9 cellular contexts compared by ENCODE assay signal in the genomic region with DNA sequence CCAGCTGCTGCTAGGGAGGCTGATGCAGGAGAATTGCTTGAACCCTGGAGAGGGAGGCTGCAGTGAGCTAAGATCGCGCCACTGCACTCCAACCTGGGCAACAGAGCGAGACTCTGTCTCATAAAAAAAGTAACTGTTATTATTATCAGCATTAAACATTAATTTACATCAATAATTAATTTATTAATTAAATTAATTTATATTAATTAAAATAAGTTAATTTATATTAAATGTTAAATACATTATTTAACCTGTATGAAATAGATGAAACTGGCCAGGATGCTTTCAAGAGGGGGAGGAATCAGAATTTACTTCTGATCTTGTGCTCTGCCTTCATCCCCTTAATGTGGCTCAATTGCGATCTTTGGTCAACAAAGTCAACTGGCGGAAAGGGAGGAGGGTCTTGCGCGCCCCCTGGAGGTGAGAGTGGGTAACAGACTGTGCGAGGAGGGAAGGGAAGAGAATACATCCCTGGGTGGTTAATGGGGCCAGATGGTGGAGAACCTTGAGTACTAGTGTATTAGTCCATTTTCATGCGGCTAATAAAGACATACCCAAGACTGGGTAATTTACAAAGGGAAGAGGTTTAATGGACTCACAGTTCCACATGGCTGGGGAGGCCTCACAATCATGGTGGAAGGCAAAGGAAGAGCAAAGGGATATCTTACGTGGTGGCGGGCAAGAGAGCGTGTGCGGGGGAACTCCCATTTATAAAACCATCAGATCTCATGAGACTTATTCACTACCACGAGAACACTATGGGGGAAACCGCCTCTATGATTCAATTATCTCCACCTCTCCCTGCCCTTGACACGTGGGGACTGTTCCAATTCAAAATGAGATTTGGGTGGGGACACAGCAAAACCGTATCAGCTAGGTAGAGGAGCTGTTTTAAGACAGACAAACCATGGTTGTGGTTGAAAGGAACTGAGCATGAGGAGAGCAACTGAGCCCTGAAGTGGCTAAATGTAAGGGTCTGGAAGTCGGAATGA. TPM values are rescaled to one million over a fixed set of nuclear protein-coding genes. Genes with fewer than 3 reads are reported as not detected.
DNase-seq lines count a peak whose midpoint lies in the region; ATAC-seq, FAIRE-seq and TF ChIP-seq lines count a peak whose summit lies in the region.
"Had no signal": no experiment of that assay in that cellular context is flagged by ENCODE, and none has a peak within 500 bp of the region (broad histone marks: within the 10 kb centered on the region; RNA-seq: fewer than 3 reads in every experiment).

No MANE protein-coding gene starts in this region.

- no peak overlapping the region for H4K8ac ChIP-seq in H1 (ENCODE audit: extremely low read depth, insufficient read depth, low read length)

- TF ChIP-seq POLR2A in H1 (IDR thresholded peaks at IDR 0.05; ENCODE audit: control extremely low read depth in 1 of 2, low read depth in 2 of 2, low read length in 2 of 2) = no peak

- H3K79me1 ChIP-seq in H1 (ENCODE audit: low read depth, low read length) = no peaks in the 10 kb centered on the region

- DNase-seq in NCI-H1417 (lab: John Stamatoyannopoulos, UW) = peak; percentile 8 to 39 (median 19)
- DNase-seq in NCI-H1417 treated with DMSO at 0.1 percent for 48 hours (lab: John Stamatoyannopoulos, UW) = no peak
- peak; percentile 16 for DNase-seq in NCI-H748 treated with DMSO at 0.1 percent for 48 hours (lab: John Stamatoyannopoulos, UW)
- peak; percentile 79 for DNase-seq in activated CD4-positive, alpha-beta memory T cell treated with anti-CD3 and anti-CD28 coated beads, Interleukin-2, amount 10 ng/mL, durations not matched to agents 7 days and 5 days
- DNase-seq in H1 (ENCODE audit: low read depth in 1 of 2, low spot score in 2 of 2) = peak in 1 of 2 experiments; percentile 96
- DNase-seq in mucosa of descending colon = peak; percentile 70 to 85 (median 73)
- peak; percentile 47 to 59 for DNase-seq in stimulated activated CD8-positive, alpha-beta memory T cell treated with anti-CD3 and anti-CD28 coated beads, Interleukin-7, amount 100 ng/mL, for 4 hours (ENCODE audit: low read depth in 2 of 2)

- H4K5ac ChIP-seq in H1 (ENCODE audit: insufficient read length, low read depth, low read length) = no peak overlapping the region

- no peak overlapping the region for H3K56ac ChIP-seq in H1 (replicated peaks; ENCODE audit: insufficient read length, low read depth, low read length)

- H3K9ac ChIP-seq in H1 (replicated peaks in 1 of 4; ENCODE audit: extremely low read depth in 1 of 4, low read depth in 3 of 4, low read length in 3 of 4) = no peak overlapping the region
- H3K9ac ChIP-seq: BLaER1 had no signal

- no peak overlapping the region for H2AFZ ChIP-seq in H1 (ENCODE audit: low read length)

- peaks cover 27% of the 10 kb centered on the region for H3K4me1 Mint-ChIP-seq in activated CD4-positive, alpha-beta memory T cell treated with anti-CD3 and anti-CD28 coated beads, Interleukin-2, amount 10 ng/mL, durations not matched to agents 7 days and 5 days

- no peaks in the 10 kb centered on the region for H4K20me1 ChIP-seq in H1 (replicated peaks in 1 of 2; ENCODE audit: control insufficient read depth in 1 of 2, insufficient read depth in 2 of 2, low read length in 2 of 2)
- H4K20me1 ChIP-seq: BLaER1 had no signal

- 63% methylated on average over 18 of the region's 18 CpGs; no CpG with 5 or more reads in 1 of the 2 experiments for WGBS in H1 (ENCODE audit: extremely low coverage in 1 of 2, insufficient coverage in 1 of 2, insufficient read length in 1 of 2, insufficient replicate concordance in 2 of 2, low coverage in 1 of 2, low lambda C conversion rate in 2 of 2, missing lambda C conversion rate in 1 of 2), 2 experiments

- H3K9me3 ChIP-seq in H1 (ENCODE audit: insufficient read depth in 2 of 2, low read depth in 1 of 2, low read length in 1 of 2) (no peaks in the 10 kb centered on the region), mucosa of descending colon (no peaks in the 10 kb centered on the region)
- H3K9me3 ChIP-seq: BLaER1 had no signal

- H3K18ac ChIP-seq in H1 (ENCODE audit: extremely low read depth, low read length) = no peak overlapping the region

- H3K14ac ChIP-seq in H1 (ENCODE audit: insufficient read length) = no peak overlapping the region

- H2BK20ac ChIP-seq in H1 (ENCODE audit: low read length) = no peak overlapping the region

- H3K36me3 Mint-ChIP-seq in activated CD4-positive, alpha-beta memory T cell treated with anti-CD3 and anti-CD28 coated beads, Interleukin-2, amount 10 ng/mL, durations not matched to agents 7 days and 5 days (ENCODE audit: low read depth) = no peaks in the 10 kb centered on the region

- no peak overlapping the region for H3K4me2 ChIP-seq in H1 (ENCODE audit: insufficient read depth in 1 of 2, low read depth in 2 of 2, low read length in 2 of 2)
- H3K4me2 ChIP-seq: BLaER1 had no signal

- H3K4me3 ChIP-seq in H1 (ENCODE audit: extremely low read depth in 1 of 4, insufficient read depth in 2 of 4, low read depth in 3 of 4, low read length in 4 of 4) (no peak overlapping the region), mucosa of descending colon (no peak overlapping the region)
- H3K4me3 ChIP-seq: BLaER1 had no signal

- H2BK120ac ChIP-seq in H1 (replicated peaks; ENCODE audit: low read depth, low read length) = no peak overlapping the region

- H3K36me3 ChIP-seq in H1 (ENCODE audit: control insufficient read depth in 2 of 4, insufficient read depth in 4 of 4, low read length in 3 of 4) = no peaks in the 10 kb centered on the region
- H3K36me3 ChIP-seq in mucosa of descending colon (ENCODE audit: low read depth) = no peaks in the 10 kb centered on the region
- H3K36me3 ChIP-seq: BLaER1 had no signal

- peak; percentile 88 for ATAC-seq in mucosa of descending colon
- no peak for ATAC-seq in GM19455 (IDR thresholded peaks at IDR 0.05; ENCODE audit: unreplicated experiment)

- H4K91ac ChIP-seq in H1 (replicated peaks; ENCODE audit: insufficient read length, low read length) = no peak overlapping the region

- no peak overlapping the region for H3K27ac ChIP-seq in H1 (ENCODE audit: low read depth, low read length)
- H3K27ac ChIP-seq: BLaER1 had no signal

- no peaks in the 10 kb centered on the region for H3K27me3 Mint-ChIP-seq in activated CD4-positive, alpha-beta memory T cell treated with anti-CD3 and anti-CD28 coated beads, Interleukin-2, amount 10 ng/mL, durations not matched to agents 7 days and 5 days

- H3K27me3 ChIP-seq in H1 (replicated peaks in 1 of 4; ENCODE audit: control insufficient read depth in 3 of 4, extremely low read depth in 1 of 4, insufficient read depth in 3 of 4, low read length in 3 of 4) = no peaks in the 10 kb centered on the region
- H3K27me3 ChIP-seq: BLaER1 had no signal

- H2BK5ac ChIP-seq in H1 (ENCODE audit: low read depth, low read length) = no peak overlapping the region

- no peak overlapping the region for H3K27ac Mint-ChIP-seq in activated CD4-positive, alpha-beta memory T cell treated with anti-CD3 and anti-CD28 coated beads, Interleukin-2, amount 10 ng/mL, durations not matched to agents 7 days and 5 days

- CTCF ChIA-PET in activated CD4-positive, alpha-beta memory T cell treated with anti-CD3 and anti-CD28 coated beads, Interleukin-2, amount 10 ng/mL, durations not matched to agents 7 days and 5 days (lab: Charles Lee) = interaction anchor here (1.1 to 4.1 kb wide), 5 partner anchors 12 to 724 kb away, joined by 3 to 20 read pairs (median 3); no protein-coding TSS in a partner anchor
- CTCF ChIA-PET in H1 (lab: Charles Lee; ENCODE audit: partially characterized antibody) = interaction anchor here (0.6 to 2.8 kb wide), 14 partner anchors 8 to 368 kb away, joined by 3 to 13 read pairs (median 4); partner anchors contain the start of gene CPPED1

- no peak overlapping the region for H3K4me3 Mint-ChIP-seq in activated CD4-positive, alpha-beta memory T cell treated with anti-CD3 and anti-CD28 coated beads, Interleukin-2, amount 10 ng/mL, durations not matched to agents 7 days and 5 days

- H3K79me2 ChIP-seq in H1 (ENCODE audit: control insufficient read depth in 1 of 2, insufficient read depth in 2 of 2, low read length in 2 of 2) = no peaks in the 10 kb centered on the region

- H2BK15ac ChIP-seq in H1 (ENCODE audit: low read length) = no peak overlapping the region

- no peaks in the 10 kb centered on the region for H3K9me3 Mint-ChIP-seq in activated CD4-positive, alpha-beta memory T cell treated with anti-CD3 and anti-CD28 coated beads, Interleukin-2, amount 10 ng/mL, durations not matched to agents 7 days and 5 days

- H3K23ac ChIP-seq in H1 (ENCODE audit: insufficient read length) = no peak overlapping the region

- TF ChIP-seq CTCF in H1 (IDR thresholded peaks at IDR 0.05; ENCODE audit: control extremely low read depth in 1 of 3, insufficient read depth in 1 of 3, low read depth in 1 of 3, low read length in 3 of 3) (peak; percentile 83 to 96 (median 91)), mucosa of descending colon (IDR thresholded peaks at IDR 0.05) (peak; percentile 76)

- POLR2A ChIA-PET in activated CD4-positive, alpha-beta memory T cell treated with anti-CD3 and anti-CD28 coated beads, Interleukin-2, amount 10 ng/mL, durations not matched to agents 7 days and 5 days (lab: Charles Lee) = interaction anchor here (0.8 kb wide), 1 partner anchor 38 kb away, joined by 4 read pairs; no protein-coding TSS in a partner anchor
- POLR2A ChIA-PET in H1 (lab: Charles Lee; ENCODE audit: partially characterized antibody) = interaction anchor here (0.7 kb wide), 1 partner anchor 93 kb away, joined by 3 read pairs; no protein-coding TSS in a partner anchor

- no peaks in the 10 kb centered on the region for H3K23me2 ChIP-seq in H1 (ENCODE audit: low read depth, low read length)

- no peak overlapping the region for H3K4ac ChIP-seq in H1 (replicated peaks; ENCODE audit: insufficient read length, low read depth, low read length)

- no peak overlapping the region for H2BK12ac ChIP-seq in H1 (ENCODE audit: low read depth, low read length)

- intact Hi-C loops in mucosa of descending colon (cut with DNase I, micrococcal nuclease) = loop anchor here (10.0 kb wide), 2 partner anchors 365 to 725 kb away; no protein-coding TSS in a partner anchor

- TF ChIP-seq EP300 in H1 (IDR thresholded peaks at IDR 0.05; ENCODE audit: borderline replicate concordance in 1 of 2, low read depth in 2 of 2, low read length in 2 of 2) = no peak

- FAIRE-seq in H1 (lab: Jason Lieb, UNC) = no peak

- H2AK5ac ChIP-seq in H1 (ENCODE audit: low read depth, low read length) = no peak overlapping the region

- H3K4me1 ChIP-seq in H1 (replicated peaks in 1 of 4; ENCODE audit: control insufficient read depth in 3 of 4, insufficient read depth in 4 of 4, low read length in 3 of 4) (no peaks in the 10 kb centered on the region), mucosa of descending colon (ENCODE audit: low read depth) (no peaks in the 10 kb centered on the region)

- peak; percentile 92 for TF ChIP-seq RAD21 in H1 (IDR thresholded peaks at IDR 0.05 in 1 of 2, conservative IDR thresholded peaks at IDR 0.05 in 1 of 2; ENCODE audit: low read depth in 2 of 2, low read length in 2 of 2)

RNA-seq across cellular contexts. Expression of gene CPPED1, which starts 15.7 kb away (rescaled TPM):
- total RNA-seq in activated CD4-positive, alpha-beta memory T cell treated with anti-CD3 and anti-CD28 coated beads, Interleukin-2, amount 10 ng/mL, durations not matched to agents 7 days and 5 days = 10 to 100 TPM; 26.1 to 27.0 TPM
- 11.2 and 11.5 TPM in 2 replicates for total RNA-seq in H1 (2021; fragmentation: NEBNext Ultra II Directional; extraction: Animal tissue kit (Norgen Biotek cat#: 25700))
- 3.5 and 4.5 TPM in 2 replicates for polyA plus RNA-seq in H1 (2011; rRNA removed)
- 4.4 TPM for polyA plus RNA-seq in H1 (2011; cell fraction: cytosol; rRNA removed)
- polyA plus RNA-seq in H1 (2011; cell fraction: nucleus; rRNA removed) = 3.1 TPM
- polyA plus RNA-seq in H1 (2012, experiment 1 of 2) = 3.5 to 6.4 TPM (median 5.4 TPM) in 4 replicates
- polyA plus RNA-seq in H1 (2012, experiment 2 of 2) = 1.5 TPM
- 6.4 TPM for polyA plus RNA-seq in H1 (2013, experiment 1 of 2)
- 5.9 TPM for polyA plus RNA-seq in H1 (2013, experiment 2 of 2)
- polyA minus RNA-seq in H1 (2011; rRNA and poly(A)+ RNA removed) = 7.0 and 9.9 TPM in 2 replicates
- 3.7 TPM for polyA minus RNA-seq in H1 (2011; cell fraction: cytosol; rRNA and poly(A)+ RNA removed)
- polyA minus RNA-seq in H1 (2011; cell fraction: nucleus; rRNA and poly(A)+ RNA removed) = 8.0 TPM
- total RNA-seq in mucosa of descending colon = 10 to 100 TPM; 18.9 to 25.0 (median 23.4) TPM
